In the genomic region with DNA sequence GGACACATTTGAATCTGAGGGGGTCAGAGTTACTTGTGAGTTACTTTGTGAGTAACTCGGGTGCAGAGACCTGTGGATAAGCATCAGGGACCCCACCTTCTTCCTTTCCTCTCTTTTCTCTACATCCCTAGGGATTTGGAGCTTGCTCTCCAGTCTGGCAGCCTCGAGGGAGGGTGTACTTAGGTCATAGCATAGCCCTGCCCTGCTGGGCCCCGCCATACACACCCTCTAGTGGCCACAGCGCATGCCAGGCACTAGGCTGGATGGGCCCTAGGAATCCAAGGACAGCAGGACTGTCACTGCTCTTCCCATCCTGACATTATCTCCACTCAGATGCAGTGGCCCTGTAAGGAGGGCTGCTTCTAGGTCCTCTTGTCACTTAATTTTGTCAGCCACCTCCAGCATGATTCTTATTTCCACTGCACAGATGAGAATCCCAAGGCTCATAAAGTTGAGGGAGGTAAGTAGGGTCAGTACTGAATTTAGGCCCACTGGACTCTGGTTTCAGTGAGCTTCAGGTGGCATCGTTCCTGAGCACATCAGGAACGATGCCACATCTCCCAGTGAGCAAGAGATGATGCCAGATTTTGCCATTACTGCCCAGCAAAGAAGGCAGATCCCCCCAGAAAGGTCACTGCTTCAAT, we compare ENCODE assay signal across 8 cellular contexts. TPM values are rescaled to one million over a fixed set of nuclear protein-coding genes. Genes with fewer than 3 reads are reported as not detected.
DNase-seq lines count a peak whose midpoint lies in the region; ATAC-seq, FAIRE-seq and TF ChIP-seq lines count a peak whose summit lies in the region.

No MANE protein-coding gene starts in this region.

- H3K27ac Mint-ChIP-seq in endodermal cell, result peak overlapping the region; percentile 63

- H3K27ac ChIP-seq in HEK293 (ENCODE audit: extremely low read depth, low read depth, low read length) (no peak overlapping the region), endodermal cell (ENCODE audit: low read depth, low read length) (no peak overlapping the region)

- DNase-seq in COLO829 (ENCODE audit: low spot score), result peak; percentile 55
- peak; percentile 57 for DNase-seq in RCC 7860 (ENCODE audit: low spot score)
- peak; percentile 94 for DNase-seq in endodermal cell
- DNase-seq in mucosa of descending colon, result peak; percentile 71 to 84 (median 82)
- no peak for DNase-seq in effector CD4-positive, alpha-beta T cell

- H3K4me1 ChIP-seq in HEK293 (ENCODE audit: control insufficient read depth, insufficient read depth, low read length) (peaks cover 4% of the 10 kb centered on the region), endodermal cell (ENCODE audit: control insufficient read depth, insufficient read depth, low read length) (peaks cover 8% of the 10 kb centered on the region), mucosa of descending colon (ENCODE audit: low read depth) (peaks cover 5% of the 10 kb centered on the region)

- POLR2A ChIA-PET in HEK293 (lab: Yijun Ruan, JAX), result interaction anchor here (0.8 to 1.0 kb wide), 3 partner anchors 14 to 53 kb away, joined by 3 read pairs; no protein-coding TSS in a partner anchor

- no peaks in the 10 kb centered on the region for H3K27me3 ChIP-seq in endodermal cell (ENCODE audit: control insufficient read depth, insufficient read depth, low read length, poor library complexity, severe bottlenecking)

- FAIRE-seq in RCC 7860 (lab: Jason Lieb, UNC), result no peak

- H3K9me3 ChIP-seq in HEK293 (ENCODE audit: control insufficient read depth, insufficient read depth, low read depth, low read length) (no peaks in the 10 kb centered on the region), endodermal cell (ENCODE audit: control insufficient read depth, low read length) (no peaks in the 10 kb centered on the region), mucosa of descending colon (no peaks in the 10 kb centered on the region)

- H3K36me3 ChIP-seq in HEK293 (ENCODE audit: control insufficient read depth in 2 of 2, insufficient read depth in 1 of 2, low read length in 2 of 2), result no peaks in the 10 kb centered on the region
- H3K36me3 ChIP-seq in endodermal cell (ENCODE audit: control insufficient read depth, insufficient read depth, low read length), result no peaks in the 10 kb centered on the region
- H3K36me3 ChIP-seq in mucosa of descending colon (ENCODE audit: low read depth), result no peaks in the 10 kb centered on the region

- no peak overlapping the region for H3K4me3 Mint-ChIP-seq in endodermal cell

- H3K4me1 Mint-ChIP-seq in endodermal cell, result peaks cover 36% of the 10 kb centered on the region

- intact Hi-C loops in mucosa of descending colon (cut with DNase I, micrococcal nuclease), result loop anchor here in 1 of 2 donors (10.0 kb wide), 1 partner anchor 84 kb away; no protein-coding TSS in a partner anchor

- H3K4me3 ChIP-seq in HEK293 (ENCODE audit: low read depth, low read length) (no peak overlapping the region), endodermal cell (ENCODE audit: low read length) (no peak overlapping the region), mucosa of descending colon (no peak overlapping the region)

- peaks cover 2% of the 10 kb centered on the region for H3K27me3 Mint-ChIP-seq in endodermal cell (ENCODE audit: insufficient read depth)

- no peak overlapping the region for H3K9ac ChIP-seq in endodermal cell (ENCODE audit: extremely low read depth, low read length, poor library complexity, severe bottlenecking)

- TF ChIP-seq CTCF in HEK293 (tag by site-specific recombination; IDR thresholded peaks at IDR 0.05) (peak; percentile 92), endodermal cell (conservative IDR thresholded peaks at IDR 0.05) (peak; percentile 95), mucosa of descending colon (IDR thresholded peaks at IDR 0.05) (peak; percentile 77)

- H3K9me3 Mint-ChIP-seq in endodermal cell, result no peaks in the 10 kb centered on the region

- CTCF ChIA-PET in HEK293 (lab: Yijun Ruan, JAX), result interaction anchor here (0.6 to 5.7 kb wide), 37 partner anchors 9 to 547 kb away, joined by 3 to 40 read pairs (median 4); no protein-coding TSS in a partner anchor

- H3K36me3 Mint-ChIP-seq in endodermal cell (ENCODE audit: low read depth), result no peaks in the 10 kb centered on the region

- 36 to 44% methylated on average over 3 to 6 of the region's 6 CpGs for WGBS in endodermal cell (ENCODE audit: insufficient coverage in 1 of 2, insufficient read length in 1 of 2), 2 experiments

- ATAC-seq in mucosa of descending colon, result peak; percentile 37
- no peak for ATAC-seq in HG02938 (IDR thresholded peaks at IDR 0.05; ENCODE audit: unreplicated experiment)
- ATAC-seq in GM18502 (IDR thresholded peaks at IDR 0.05; ENCODE audit: poor library complexity, unreplicated experiment), result no peak

TF ChIP-seq in HEK293, 187 proteins besides CTCF, POLR2A, EP300 and RAD21 (continues in another document):
- TF ChIP-seq ZEB2 (tag by site-specific recombination; IDR thresholded peaks at IDR 0.05) (peak; percentile 60; the same call in 1 of the 2 replicates), ZNF629 (tag by site-specific recombination; IDR thresholded peaks at IDR 0.05) (peak; percentile 66), ZNF23 (tag by site-specific recombination; IDR thresholded peaks at IDR 0.05; ENCODE audit: borderline replicate concordance) (no peak), IKZF3 (tag by site-specific recombination; IDR thresholded peaks at IDR 0.05) (peak; percentile 79), ZFP69B (tag by site-specific recombination; IDR thresholded peaks at IDR 0.05) (peak; percentile 99), ZNF366 (tag by site-specific recombination; conservative IDR thresholded peaks at IDR 0.05) (peak; percentile 61), ZBTB21 (tag by site-specific recombination; IDR thresholded peaks at IDR 0.05) (peak; percentile 25; the same call in 1 of the 2 replicates), ZNF341 (tag by site-specific recombination; IDR thresholded peaks at IDR 0.05; ENCODE audit: low read depth) (peak; percentile 65), GLIS1 (tag by site-specific recombination; IDR thresholded peaks at IDR 0.05) (peak; percentile 32; the same call in 1 of the 2 replicates), ZNF600 (tag by site-specific recombination; IDR thresholded peaks at IDR 0.05) (peak; percentile 72), KLF1 (tag by site-specific recombination; IDR thresholded peaks at IDR 0.05) (peak; percentile 80), ZFP37 (tag by site-specific recombination; IDR thresholded peaks at IDR 0.05) (0 out of 2 replicates have a peak, but pooled peaks have one; percentile 31), GLIS2 (tag by site-specific recombination; IDR thresholded peaks at IDR 0.05) (peak; percentile 35), ZNF596 (tag by site-specific recombination; IDR thresholded peaks at IDR 0.05) (no peak)
- TF ChIP-seq, protein P1, sequence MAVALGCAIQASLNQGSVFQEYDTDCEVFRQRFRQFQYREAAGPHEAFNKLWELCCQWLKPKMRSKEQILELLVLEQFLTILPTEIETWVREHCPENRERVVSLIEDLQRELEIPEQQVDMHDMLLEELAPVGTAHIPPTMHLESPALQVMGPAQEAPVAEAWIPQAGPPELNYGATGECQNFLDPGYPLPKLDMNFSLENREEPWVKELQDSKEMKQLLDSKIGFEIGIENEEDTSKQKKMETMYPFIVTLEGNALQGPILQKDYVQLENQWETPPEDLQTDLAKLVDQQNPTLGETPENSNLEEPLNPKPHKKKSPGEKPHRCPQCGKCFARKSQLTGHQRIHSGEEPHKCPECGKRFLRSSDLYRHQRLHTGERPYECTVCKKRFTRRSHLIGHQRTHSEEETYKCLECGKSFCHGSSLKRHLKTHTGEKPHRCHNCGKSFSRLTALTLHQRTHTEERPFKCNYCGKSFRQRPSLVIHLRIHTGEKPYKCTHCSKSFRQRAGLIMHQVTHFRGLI (tag by site-specific recombination; IDR thresholded peaks at IDR 0.05), result no peak
- TF ChIP-seq, protein P2, sequence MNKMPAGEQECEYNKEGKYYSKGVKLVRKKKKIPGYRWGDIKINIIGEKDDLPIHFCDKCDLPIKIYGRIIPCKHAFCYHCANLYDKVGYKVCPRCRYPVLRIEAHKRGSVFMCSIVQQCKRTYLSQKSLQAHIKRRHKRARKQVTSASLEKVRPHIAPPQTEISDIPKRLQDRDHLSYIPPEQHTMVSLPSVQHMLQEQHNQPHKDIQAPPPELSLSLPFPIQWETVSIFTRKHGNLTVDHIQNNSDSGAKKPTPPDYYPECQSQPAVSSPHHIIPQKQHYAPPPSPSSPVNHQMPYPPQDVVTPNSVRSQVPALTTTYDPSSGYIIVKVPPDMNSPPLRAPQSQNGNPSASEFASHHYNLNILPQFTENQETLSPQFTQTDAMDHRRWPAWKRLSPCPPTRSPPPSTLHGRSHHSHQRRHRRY (tag by site-specific recombination; IDR thresholded peaks at IDR 0.05), result no peak
- TF ChIP-seq, protein P3, sequence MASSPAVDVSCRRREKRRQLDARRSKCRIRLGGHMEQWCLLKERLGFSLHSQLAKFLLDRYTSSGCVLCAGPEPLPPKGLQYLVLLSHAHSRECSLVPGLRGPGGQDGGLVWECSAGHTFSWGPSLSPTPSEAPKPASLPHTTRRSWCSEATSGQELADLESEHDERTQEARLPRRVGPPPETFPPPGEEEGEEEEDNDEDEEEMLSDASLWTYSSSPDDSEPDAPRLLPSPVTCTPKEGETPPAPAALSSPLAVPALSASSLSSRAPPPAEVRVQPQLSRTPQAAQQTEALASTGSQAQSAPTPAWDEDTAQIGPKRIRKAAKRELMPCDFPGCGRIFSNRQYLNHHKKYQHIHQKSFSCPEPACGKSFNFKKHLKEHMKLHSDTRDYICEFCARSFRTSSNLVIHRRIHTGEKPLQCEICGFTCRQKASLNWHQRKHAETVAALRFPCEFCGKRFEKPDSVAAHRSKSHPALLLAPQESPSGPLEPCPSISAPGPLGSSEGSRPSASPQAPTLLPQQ (tag by site-specific recombination; IDR thresholded peaks at IDR 0.05), result peak; percentile 99
- TF ChIP-seq, protein P4, sequence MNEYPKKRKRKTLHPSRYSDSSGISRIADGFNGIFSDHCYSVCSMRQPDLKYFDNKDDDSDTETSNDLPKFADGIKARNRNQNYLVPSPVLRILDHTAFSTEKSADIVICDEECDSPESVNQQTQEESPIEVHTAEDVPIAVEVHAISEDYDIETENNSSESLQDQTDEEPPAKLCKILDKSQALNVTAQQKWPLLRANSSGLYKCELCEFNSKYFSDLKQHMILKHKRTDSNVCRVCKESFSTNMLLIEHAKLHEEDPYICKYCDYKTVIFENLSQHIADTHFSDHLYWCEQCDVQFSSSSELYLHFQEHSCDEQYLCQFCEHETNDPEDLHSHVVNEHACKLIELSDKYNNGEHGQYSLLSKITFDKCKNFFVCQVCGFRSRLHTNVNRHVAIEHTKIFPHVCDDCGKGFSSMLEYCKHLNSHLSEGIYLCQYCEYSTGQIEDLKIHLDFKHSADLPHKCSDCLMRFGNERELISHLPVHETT (tag by site-specific recombination; IDR thresholded peaks at IDR 0.05), result 0 out of 2 replicates have a peak, but pooled peaks have one; percentile 49

RNA-seq across cellular contexts. Expression of a gene that starts 3.6 kb away (rescaled TPM):
- total RNA-seq in endodermal cell, result 100 to 1,000 TPM; 190 to 213 TPM
- 16.0 TPM for polyA plus RNA-seq in endodermal cell (2013, experiment 1 of 2)
- polyA plus RNA-seq in endodermal cell (2013, experiment 2 of 2), result 17.3 TPM
- total RNA-seq in mucosa of descending colon, result 10 to 100 TPM; 11.5 to 18.5 (median 12.8) TPM

Comparison
In these comparisons a context has a peak if more than half of its experiments do, and no peak if none do; other contexts are left out.
1. RNA of a gene that starts 3.6 kb away (total RNA-seq): 190 to 213 TPM in endodermal cell; 11.5 to 18.5 TPM in mucosa of descending colon; every median in the first group is over 4 times any median in the second.
2. Peak in every context shown above with its lines, with median percentiles within 50 percentile points of each other: CTCF ChIP-seq.